ENCODE assay signal across 13 cellular contexts in the genomic region with DNA sequence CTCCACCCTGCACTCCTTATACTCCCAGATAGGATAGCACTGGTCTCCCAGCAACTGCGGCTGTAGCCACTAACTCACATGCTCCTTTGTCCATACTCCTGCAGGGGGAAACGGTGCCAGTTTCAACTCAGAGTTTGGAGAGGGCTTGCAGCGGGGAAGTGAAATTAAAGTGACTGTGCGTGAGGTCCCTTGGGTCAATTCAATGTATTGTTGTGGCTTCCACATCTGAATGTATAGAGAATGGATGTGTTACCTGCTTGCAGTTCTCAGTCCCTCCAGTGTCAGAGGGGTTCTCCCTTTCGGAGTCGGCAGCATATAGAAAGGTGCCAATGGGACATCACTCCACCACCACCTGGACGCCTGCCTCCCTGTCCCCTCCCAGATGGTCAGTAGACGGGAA.
DNase-seq lines count a peak whose midpoint lies in the region; ATAC-seq and TF ChIP-seq lines count a peak whose summit lies in the region.
"Had no signal": no experiment of that assay in that cellular context is flagged by ENCODE, and none has a peak within 500 bp of the region (broad histone marks: within the 10 kb centered on the region; RNA-seq: fewer than 3 reads in every experiment).

No MANE protein-coding gene starts in this region.

- no peak overlapping the region for H2AK5ac ChIP-seq in mesendoderm (ENCODE audit: low read length)

- no peak overlapping the region for H3K27ac ChIP-seq in mesendoderm (ENCODE audit: low read depth, low read length)
- H3K27ac ChIP-seq: suprapubic skin had no signal

- no CpG with 5 or more reads among the region's 8 CpGs for WGBS in mesendoderm (ENCODE audit: extremely low coverage, insufficient coverage, low lambda C conversion rate)

- H3K23ac ChIP-seq in mesendoderm (ENCODE audit: low read length): no peak overlapping the region

- H2BK15ac ChIP-seq in mesendoderm (replicated peaks; ENCODE audit: low read depth): no peak overlapping the region

- no peak overlapping the region for H2BK5ac ChIP-seq in mesendoderm (ENCODE audit: low read length)

- TF ChIP-seq POLR2A in GM18505 (IDR thresholded peaks at IDR 0.05; ENCODE audit: borderline replicate concordance, extremely low read depth, insufficient read depth, insufficient read length): no peak

- H3K9ac ChIP-seq in mesendoderm (ENCODE audit: low read length): no peak overlapping the region

- no peaks in the 10 kb centered on the region for H3K79me1 ChIP-seq in mesendoderm (ENCODE audit: low read length)

- no peak overlapping the region for H2BK120ac ChIP-seq in mesendoderm (ENCODE audit: low read depth, low read length)

- no peaks in the 10 kb centered on the region for H3K36me3 ChIP-seq in mesendoderm (ENCODE audit: control insufficient read depth, insufficient read depth, low read length)
- H3K36me3 ChIP-seq: suprapubic skin had no signal

- H3K4me3 ChIP-seq in mesendoderm (ENCODE audit: low read length): no peak overlapping the region
- H3K4me3 ChIP-seq: suprapubic skin had no signal

- no peaks in the 10 kb centered on the region for H3K4me1 ChIP-seq in mesendoderm (ENCODE audit: control insufficient read depth, low read depth, low read length)
- H3K4me1 ChIP-seq: suprapubic skin had no signal

- H3K79me2 ChIP-seq in mesendoderm (ENCODE audit: control insufficient read depth, insufficient read depth, low read length): no peaks in the 10 kb centered on the region

- DNase-seq in mesendoderm: peak; percentile 7
- DNase-seq in putamen (ENCODE audit: low spot score): no peak
- no peak for DNase-seq in activated T-cell treated with anti-CD3 and anti-CD28 coated beads, Interleukin-2, amount 50 U/mL, for 48 hours
- no peak for DNase-seq in A172 (ENCODE audit: low spot score)
- DNase-seq: activated CD4-positive, alpha-beta T cell treated with anti-CD3 and anti-CD28 coated beads, Interleukin-2, amount 10 ng/mL, durations not matched to agents 7 days and 5 days; CD8-positive, alpha-beta memory T cell; GF-D8; midbrain; NCI-H2171 treated with DMSO at 0.1 percent for 48 hours had no signal

- no peak overlapping the region for H4K5ac ChIP-seq in mesendoderm (ENCODE audit: low read length)

- no peaks in the 10 kb centered on the region for H3K27me3 ChIP-seq in mesendoderm (ENCODE audit: insufficient read depth, low read length, poor library complexity)
- H3K27me3 ChIP-seq: suprapubic skin had no signal

- no peak overlapping the region for H3K18ac ChIP-seq in mesendoderm (ENCODE audit: low read length)

- H3K4ac ChIP-seq in mesendoderm (ENCODE audit: low read depth, low read length): no peak overlapping the region

- no peak overlapping the region for H4K8ac ChIP-seq in mesendoderm (ENCODE audit: low read depth, low read length)

- ATAC-seq in GM18505 (IDR thresholded peaks at IDR 0.05; ENCODE audit: unreplicated experiment): peak; percentile 33
- ATAC-seq in GM21526 (IDR thresholded peaks at IDR 0.05; ENCODE audit: low FRiP score, unreplicated experiment): peak; percentile 30
- ATAC-seq in HG03521 (IDR thresholded peaks at IDR 0.05; ENCODE audit: unreplicated experiment): peak; percentile 25

- no peak overlapping the region for H3K56ac ChIP-seq in mesendoderm (ENCODE audit: low read length)

- H3K4me2 ChIP-seq in mesendoderm (ENCODE audit: low read length): no peak overlapping the region
